ENCODE assay signal across 8 cellular contexts in the genomic region with DNA sequence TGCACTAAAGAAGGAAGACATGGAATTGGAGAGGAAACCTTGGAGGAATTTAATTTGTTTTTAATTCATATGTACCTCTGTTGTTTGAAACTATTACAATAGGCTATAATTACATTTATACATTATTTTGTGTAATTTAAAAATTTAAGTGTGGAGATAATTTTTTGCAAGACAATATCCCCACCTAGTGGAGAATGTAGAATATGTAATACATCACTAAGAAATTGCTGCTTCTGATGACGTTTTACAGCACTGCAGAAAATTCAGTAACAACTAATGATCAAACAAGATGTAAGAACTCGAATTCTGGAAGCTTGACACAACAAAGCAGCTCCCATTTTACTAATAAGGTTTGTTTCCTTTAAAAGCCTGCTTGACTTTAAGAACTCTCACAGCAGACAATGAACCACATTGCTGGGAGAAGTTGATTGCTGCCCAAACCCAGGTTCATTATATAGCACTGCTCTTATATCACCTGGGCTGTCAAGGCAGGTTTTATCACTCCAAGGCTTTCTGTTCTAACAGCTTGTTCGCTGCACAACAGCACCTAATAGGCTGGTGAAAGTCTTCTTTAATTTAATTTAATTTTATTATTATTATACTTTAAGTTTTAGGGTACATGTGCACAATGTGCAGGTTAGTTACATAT. TPM values are rescaled to one million over a fixed set of nuclear protein-coding genes. Genes with fewer than 3 reads are reported as not detected.
A peak's percentile ranks its signal among the peaks of the same experiment; 100 is the strongest.
DNase-seq lines count a peak whose midpoint lies in the region; ATAC-seq and TF ChIP-seq lines count a peak whose summit lies in the region.

No MANE protein-coding gene starts in this region.

- in situ Hi-C loops in mammary epithelial cell (cut with MboI; ENCODE audit: low sequenced_read_pairs in 2 of 2), result no loop called here

- DNase-seq in heart left ventricle (no peak), cardiac septum (ENCODE audit: low spot score) (no peak), NCI-H2171 treated with DMSO at 0.1 percent for 48 hours (lab: John Stamatoyannopoulos, UW) (peak; percentile 25), mammary epithelial cell (peak; percentile 23), right lobe of liver (no peak), SHP77 treated with DMSO at 0.1 percent for 48 hours (lab: John Stamatoyannopoulos, UW) (no peak), NCI-H524 treated with DMSO at 0.1 percent for 48 hours (lab: John Stamatoyannopoulos, UW) (no peak)
- no peak for DNase-seq in activated CD8-positive, alpha-beta memory T cell treated with anti-CD3 and anti-CD28 coated beads, Interleukin-2, amount 50 U/mL, for 48 hours

- no peaks in the 10 kb centered on the region for H4K20me1 ChIP-seq in mammary epithelial cell (ENCODE audit: insufficient read depth, low read length)

- H3K4me2 ChIP-seq in mammary epithelial cell (ENCODE audit: insufficient read depth, low read depth, low read length), result no peak overlapping the region

- H2AFZ ChIP-seq in mammary epithelial cell (ENCODE audit: low read depth, low read length), result no peak overlapping the region

- H3K4me3 ChIP-seq in heart left ventricle (no peak overlapping the region), mammary epithelial cell (replicated peaks in 1 of 3; ENCODE audit: insufficient read depth in 1 of 3, low read depth in 2 of 3, low read length in 3 of 3) (no peak overlapping the region), right lobe of liver (no peak overlapping the region)

- dilution Hi-C loops in mammary epithelial cell (cut with HindIII; ENCODE audit: low sequenced_read_pairs), result no loop called here

- peak in 1 of 4 donors; percentile 33 for ATAC-seq in heart left ventricle
- ATAC-seq in right lobe of liver, result peak; percentile 42 to 65 (median 51)

- TF ChIP-seq POLR2A in heart left ventricle (IDR thresholded peaks at IDR 0.05) (no peak), right lobe of liver (IDR thresholded peaks at IDR 0.05) (no peak)

- H3K79me2 ChIP-seq in mammary epithelial cell (ENCODE audit: insufficient read depth, low read length), result no peaks in the 10 kb centered on the region

- intact Hi-C loops in heart left ventricle (cut with DNase I) (loop anchor here in 8 of 10 donors (2.0 to 10.0 kb wide), 7 partner anchors 308 to 715 kb away; a partner anchor contains a TSS), cardiac septum (cut with DNase I) (loop anchor here (5.0 to 10.0 kb wide), 3 partner anchors 308 to 715 kb away; no protein-coding TSS in a partner anchor), mammary epithelial cell (cut with micrococcal nuclease) (loop anchor here (1.0 to 10.0 kb wide), 6 partner anchors 60 to 714 kb away; no protein-coding TSS in a partner anchor), right lobe of liver (cut with DNase I) (no loop called here)

- BruUV-seq in mammary epithelial cell (replicated peaks; lab: Mats Ljungman, UMichigan), result no TSS peak

- H3K36me3 ChIP-seq in heart left ventricle (peaks cover 0 to 25% (median 0%) of the 10 kb centered on the region in 9 donors), mammary epithelial cell (ENCODE audit: insufficient read depth, low read length) (no peaks in the 10 kb centered on the region), right lobe of liver (no peaks in the 10 kb centered on the region)

- H3K9ac ChIP-seq in mammary epithelial cell (ENCODE audit: insufficient read depth, low read length), result no peak overlapping the region

- TF ChIP-seq CTCF in heart left ventricle (IDR thresholded peaks at IDR 0.05) (peak; percentile 50 to 74 (median 60)), mammary epithelial cell (conservative IDR thresholded peaks at IDR 0.05 in 1 of 2, IDR thresholded peaks at IDR 0.05 in 1 of 2; ENCODE audit: extremely low read depth in 1 of 2, insufficient read depth in 1 of 2, low read depth in 1 of 2, low read length in 2 of 2) (peak; percentile 40), right lobe of liver (IDR thresholded peaks at IDR 0.05) (peak; percentile 51 to 71 (median 68))

- H3K27ac ChIP-seq in heart left ventricle, result peak overlapping the region in 1 of 12 donors; percentile 62
- no peak overlapping the region for H3K27ac ChIP-seq in mammary epithelial cell (ENCODE audit: insufficient read depth, low read depth, low read length)
- H3K27ac ChIP-seq in right lobe of liver, result no peak overlapping the region

- 23 to 24% (median 24%) methylated on average over 3 of the region's 3 CpGs for WGBS in heart left ventricle, 4 donors
- WGBS in mammary epithelial cell (ENCODE audit: low coverage, missing lambda C conversion rate), result 6% methylated on average over 3 of the region's 3 CpGs
- WGBS in right lobe of liver (ENCODE audit: insufficient coverage, low coverage, low lambda C conversion rate, missing lambda C conversion rate), result 10% methylated on average over 3 of the region's 3 CpGs

- H3K4me1 ChIP-seq in heart left ventricle (peaks cover 0 to 28% (median 2%) of the 10 kb centered on the region in 12 donors), mammary epithelial cell (ENCODE audit: insufficient read depth, low read length) (peaks cover 30% of the 10 kb centered on the region), right lobe of liver (peaks cover 0 to 35% (median 5%) of the 10 kb centered on the region in 4 donors)

- no peaks in the 10 kb centered on the region for H3K9me3 ChIP-seq in heart left ventricle
- no peaks in the 10 kb centered on the region for H3K9me3 ChIP-seq in mammary epithelial cell (replicated peaks; ENCODE audit: insufficient read depth, low read length)
- H3K9me3 ChIP-seq in right lobe of liver, result no peaks in the 10 kb centered on the region

- CTCF ChIA-PET in mammary epithelial cell (lab: Charles Lee; ENCODE audit: low non-redundant PET), result interaction anchor here (0.6 to 0.8 kb wide), 2 partner anchors 35 to 732 kb away, joined by 3 to 9 read pairs; no protein-coding TSS in a partner anchor

- H3K27me3 ChIP-seq in heart left ventricle (no peaks in the 10 kb centered on the region), mammary epithelial cell (ENCODE audit: insufficient read depth, low read length) (no peaks in the 10 kb centered on the region), right lobe of liver (no peaks in the 10 kb centered on the region)

RNA-seq across cellular contexts. Expression of a gene that starts 53.4 kb away (rescaled TPM):
- total RNA-seq in heart left ventricle (10 to 100 TPM; 11.1 to 21.4 (median 13.6) TPM), cardiac septum (18.4 TPM), mammary epithelial cell (10 to 100 TPM; 21.0 to 27.5 TPM), right lobe of liver (10 to 100 TPM; 12.2 to 21.6 (median 14.0) TPM)
- polyA plus RNA-seq in heart left ventricle (10 to 100 TPM in 1 of 2 donors, 1 to 10 TPM in 1; 6.8 to 10.4 TPM), mammary epithelial cell (14.4 TPM)
- polyA minus RNA-seq in mammary epithelial cell, result 50.5 TPM

Comparison
In these comparisons a context has a peak if more than half of its experiments do, and no peak if none do; other contexts are left out.
1. DNase-seq: peak in NCI-H2171 treated with DMSO at 0.1 percent for 48 hours (single experiment) and mammary epithelial cell (single experiment); none in heart left ventricle (0 of 5), cardiac septum (single experiment), right lobe of liver (0 of 3), SHP77 treated with DMSO at 0.1 percent for 48 hours (single experiment), NCI-H524 treated with DMSO at 0.1 percent for 48 hours (single experiment) and activated CD8-positive, alpha-beta memory T cell treated with anti-CD3 and anti-CD28 coated beads, Interleukin-2, amount 50 U/mL, for 48 hours (single experiment).
2. intact Hi-C loops: an anchor here in heart left ventricle (2.0 to 10.0 kb wide), cardiac septum (5.0 to 10.0 kb wide) and mammary epithelial cell (1.0 to 10.0 kb wide); none called in right lobe of liver.
3. Peak in every context shown above with its lines, with median percentiles within 50 percentile points of each other: CTCF ChIP-seq.